9 cellular contexts compared by ENCODE assay signal in the genomic region with DNA sequence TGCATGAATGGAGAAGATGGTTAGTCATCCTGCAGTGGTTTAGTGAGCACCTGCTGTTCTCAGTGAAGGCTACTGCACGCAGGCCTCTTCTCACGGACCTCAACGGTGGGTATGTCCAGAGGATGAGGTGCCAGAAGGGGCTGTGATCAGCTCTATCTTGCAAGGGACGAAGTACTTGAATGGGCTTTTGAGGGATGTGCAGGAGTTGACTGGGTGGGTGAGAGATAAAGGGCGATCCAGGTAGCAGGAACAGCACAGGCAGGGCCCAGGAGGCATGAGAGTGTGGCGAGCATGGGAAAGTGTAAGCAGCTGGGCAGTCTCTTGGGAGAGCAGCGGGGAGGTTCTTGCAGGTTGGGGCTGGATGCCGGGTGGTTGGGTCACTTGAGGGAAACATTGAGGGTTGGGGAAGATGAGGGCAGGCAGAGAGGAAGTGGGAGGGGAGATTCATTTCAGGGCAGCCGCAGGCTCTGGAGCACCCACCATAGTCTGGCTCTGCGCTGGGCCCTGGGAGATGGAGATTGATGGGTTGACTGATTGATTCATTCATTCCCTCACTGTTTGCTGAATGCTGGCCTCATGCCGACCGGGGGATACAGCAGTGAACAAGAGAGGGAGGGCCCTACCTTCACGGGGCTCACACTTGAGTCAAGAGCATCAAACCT.
DNase-seq lines count a peak whose midpoint lies in the region; ATAC-seq, FAIRE-seq and TF ChIP-seq lines count a peak whose summit lies in the region.
"Had no signal": no experiment of that assay in that cellular context is flagged by ENCODE, and none has a peak within 500 bp of the region (broad histone marks: within the 10 kb centered on the region; RNA-seq: fewer than 3 reads in every experiment).

No MANE protein-coding gene starts in this region.

- H3K9me3 Mint-ChIP-seq in naive thymus-derived CD8-positive, alpha-beta T cell: no peaks in the 10 kb centered on the region

- no peak overlapping the region for H4K91ac ChIP-seq in H1 (replicated peaks; ENCODE audit: insufficient read length, low read length)

- no peak overlapping the region for H3K23ac ChIP-seq in H1 (ENCODE audit: insufficient read length)

- H2BK15ac ChIP-seq in H1 (ENCODE audit: low read length): 0 out of 2 replicates have a peak overlapping the region, but pooled peaks have one; percentile 35

- no peak overlapping the region for H2BK20ac ChIP-seq in H1 (ENCODE audit: low read length)

- FAIRE-seq in GM12892 (lab: Jason Lieb, UNC) (peak; percentile 93), H1 (lab: Jason Lieb, UNC) (no peak)

- no peaks in the 10 kb centered on the region for H3K27me3 ChIP-seq in H1 (replicated peaks in 1 of 4; ENCODE audit: control insufficient read depth in 3 of 4, extremely low read depth in 1 of 4, insufficient read depth in 3 of 4, low read length in 3 of 4)

- H3K4me1 Mint-ChIP-seq in naive thymus-derived CD8-positive, alpha-beta T cell: peaks cover 1 to 8% (median 5%) of the 10 kb centered on the region in 4 donors

- no peak overlapping the region for H2AFZ ChIP-seq in H1 (ENCODE audit: low read length)

- no peaks in the 10 kb centered on the region for H3K36me3 Mint-ChIP-seq in naive thymus-derived CD8-positive, alpha-beta T cell

- H3K18ac ChIP-seq in H1 (ENCODE audit: extremely low read depth, low read length): no peak overlapping the region

- H2BK5ac ChIP-seq in H1 (ENCODE audit: low read depth, low read length): no peak overlapping the region

- H3K4me3 ChIP-seq in H1 (ENCODE audit: extremely low read depth in 1 of 4, insufficient read depth in 2 of 4, low read depth in 3 of 4, low read length in 4 of 4): no peak overlapping the region
- H3K4me3 ChIP-seq: lung had no signal

- H3K56ac ChIP-seq in H1 (replicated peaks; ENCODE audit: insufficient read length, low read depth, low read length): no peak overlapping the region

- H3K4ac ChIP-seq in H1 (replicated peaks; ENCODE audit: insufficient read length, low read depth, low read length): no peak overlapping the region

- no peak overlapping the region for H3K14ac ChIP-seq in H1 (ENCODE audit: insufficient read length)

- TF ChIP-seq EP300 in H1 (IDR thresholded peaks at IDR 0.05; ENCODE audit: borderline replicate concordance in 1 of 2, low read depth in 2 of 2, low read length in 2 of 2): no peak

- DNase-seq in GM12892 (ENCODE audit: insufficient read length) (peak; percentile 75), H1 (ENCODE audit: low read depth in 1 of 2, low spot score in 2 of 2) (no peak), NCI-H748 treated with DMSO at 0.1 percent for 48 hours (lab: John Stamatoyannopoulos, UW) (no peak), DMS114 treated with DMSO at 0.1 percent for 48 hours (lab: John Stamatoyannopoulos, UW; ENCODE audit: unreplicated experiment) (no peak), NCI-H2081 treated with DMSO at 0.1 percent for 48 hours (lab: John Stamatoyannopoulos, UW) (no peak)
- DNase-seq in naive thymus-derived CD8-positive, alpha-beta T cell: no peak

- H3K4me2 ChIP-seq in H1 (ENCODE audit: insufficient read depth in 1 of 2, low read depth in 2 of 2, low read length in 2 of 2): no peak overlapping the region

- no peak overlapping the region for H4K5ac ChIP-seq in H1 (ENCODE audit: insufficient read length, low read depth, low read length)

- ATAC-seq in GM21423 (IDR thresholded peaks at IDR 0.05; ENCODE audit: unreplicated experiment) (peak; percentile 78), HG03457 (IDR thresholded peaks at IDR 0.05; ENCODE audit: unreplicated experiment) (peak; percentile 62)
- no peak for ATAC-seq in naive thymus-derived CD8-positive, alpha-beta T cell

- peaks cover 0 to 1% of the 10 kb centered on the region in 2 experiments for H4K20me1 ChIP-seq in H1 (replicated peaks in 1 of 2; ENCODE audit: control insufficient read depth in 1 of 2, insufficient read depth in 2 of 2, low read length in 2 of 2)

- CTCF ChIA-PET in H1 (lab: Charles Lee; ENCODE audit: partially characterized antibody): interaction anchor here (0.7 to 33.8 kb wide), 11 partner anchors 12 to 594 kb away, joined by 3 to 371 read pairs (median 3); no protein-coding TSS in a partner anchor

- 87% methylated on average over 13 of the region's 13 CpGs; no CpG with 5 or more reads in 1 of the 2 experiments for WGBS in H1 (ENCODE audit: extremely low coverage in 1 of 2, insufficient coverage in 1 of 2, insufficient read length in 1 of 2, insufficient replicate concordance in 2 of 2, low coverage in 1 of 2, low lambda C conversion rate in 2 of 2, missing lambda C conversion rate in 1 of 2), 2 experiments

- no peaks in the 10 kb centered on the region; a peak in 1 of 4 replicates for H3K79me2 ChIP-seq in H1 (ENCODE audit: control insufficient read depth in 1 of 2, insufficient read depth in 2 of 2, low read length in 2 of 2)

- H3K4me1 ChIP-seq in H1 (replicated peaks in 1 of 4; ENCODE audit: control insufficient read depth in 3 of 4, insufficient read depth in 4 of 4, low read length in 3 of 4): peaks cover 0 to 20% (median 8%) of the 10 kb centered on the region in 4 experiments; a peak in 6 of 7 replicates

- H2BK120ac ChIP-seq in H1 (replicated peaks; ENCODE audit: low read depth, low read length): no peak overlapping the region

- H3K9ac ChIP-seq in H1 (replicated peaks in 1 of 4; ENCODE audit: extremely low read depth in 1 of 4, low read depth in 3 of 4, low read length in 3 of 4): no peak overlapping the region; a peak in 1 of 7 replicates

- peaks cover 0 to 16% (median 5%) of the 10 kb centered on the region in 5 donors for H3K27me3 Mint-ChIP-seq in naive thymus-derived CD8-positive, alpha-beta T cell

- H3K27ac ChIP-seq in H1 (ENCODE audit: low read depth, low read length): no peak overlapping the region

- no peak for TF ChIP-seq RAD21 in H1 (IDR thresholded peaks at IDR 0.05 in 1 of 2, conservative IDR thresholded peaks at IDR 0.05 in 1 of 2; ENCODE audit: low read depth in 2 of 2, low read length in 2 of 2)

- H3K79me1 ChIP-seq in H1 (ENCODE audit: low read depth, low read length): peaks cover 14% of the 10 kb centered on the region

- peaks cover 11% of the 10 kb centered on the region; the same call in 1 of the 2 replicates for H3K23me2 ChIP-seq in H1 (ENCODE audit: low read depth, low read length)

- no peak overlapping the region for H2BK12ac ChIP-seq in H1 (ENCODE audit: low read depth, low read length)

- H2AK5ac ChIP-seq in H1 (ENCODE audit: low read depth, low read length): no peak overlapping the region; the same call in 1 of the 2 replicates

- TF ChIP-seq POLR2A in GM12892 (IDR thresholded peaks at IDR 0.05; ENCODE audit: low read depth, low read length) (peak; percentile 55; the same call in 1 of the 2 replicates), H1 (IDR thresholded peaks at IDR 0.05; ENCODE audit: control extremely low read depth in 1 of 2, low read depth in 2 of 2, low read length in 2 of 2) (no peak)

- POLR2A ChIA-PET in H1 (lab: Charles Lee; ENCODE audit: partially characterized antibody): no interaction called here
- POLR2A ChIA-PET in naive thymus-derived CD8-positive, alpha-beta T cell (lab: Charles Lee): no interaction called here

- H3K9me3 ChIP-seq in H1 (ENCODE audit: insufficient read depth in 2 of 2, low read depth in 1 of 2, low read length in 1 of 2): no peaks in the 10 kb centered on the region; a peak in 1 of 4 replicates

- H3K27ac Mint-ChIP-seq in naive thymus-derived CD8-positive, alpha-beta T cell: no peak overlapping the region

- no peaks in the 10 kb centered on the region for H3K36me3 ChIP-seq in H1 (ENCODE audit: control insufficient read depth in 2 of 4, insufficient read depth in 4 of 4, low read length in 3 of 4)

- no peak overlapping the region for H3K4me3 Mint-ChIP-seq in naive thymus-derived CD8-positive, alpha-beta T cell

- no peak overlapping the region for H4K8ac ChIP-seq in H1 (ENCODE audit: extremely low read depth, insufficient read depth, low read length)

- TF ChIP-seq CTCF in H1 (IDR thresholded peaks at IDR 0.05; ENCODE audit: control extremely low read depth in 1 of 3, insufficient read depth in 1 of 3, low read depth in 1 of 3, low read length in 3 of 3): no peak

TF ChIP-seq in H1, 55 proteins besides CTCF, POLR2A, EP300 and RAD21:
- TF ChIP-seq SRF (IDR thresholded peaks at IDR 0.05; ENCODE audit: low read depth, low read length): no peak
- TF ChIP-seq TAF1 (IDR thresholded peaks at IDR 0.05; ENCODE audit: low read depth, low read length): no peak
- TF ChIP-seq CTBP2 (IDR thresholded peaks at IDR 0.05; ENCODE audit: borderline replicate concordance, insufficient read depth, insufficient read length, low read length): no peak
- TF ChIP-seq, protein P1, sequence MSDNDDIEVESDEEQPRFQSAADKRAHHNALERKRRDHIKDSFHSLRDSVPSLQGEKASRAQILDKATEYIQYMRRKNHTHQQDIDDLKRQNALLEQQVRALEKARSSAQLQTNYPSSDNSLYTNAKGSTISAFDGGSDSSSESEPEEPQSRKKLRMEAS (IDR thresholded peaks at IDR 0.05): no peak
- TF ChIP-seq EZH2 (IDR thresholded peaks at IDR 0.05; ENCODE audit: low read depth, low read length, severe bottlenecking): no peak
- TF ChIP-seq, protein P2, sequence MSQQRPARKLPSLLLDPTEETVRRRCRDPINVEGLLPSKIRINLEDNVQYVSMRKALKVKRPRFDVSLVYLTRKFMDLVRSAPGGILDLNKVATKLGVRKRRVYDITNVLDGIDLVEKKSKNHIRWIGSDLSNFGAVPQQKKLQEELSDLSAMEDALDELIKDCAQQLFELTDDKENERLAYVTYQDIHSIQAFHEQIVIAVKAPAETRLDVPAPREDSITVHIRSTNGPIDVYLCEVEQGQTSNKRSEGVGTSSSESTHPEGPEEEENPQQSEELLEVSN (IDR thresholded peaks at IDR 0.05): no peak
- TF ChIP-seq TAF7 (optimal IDR thresholded peaks at IDR 0.05; ENCODE audit: borderline replicate concordance, low read depth, low read length): no peak
- no peak for TF ChIP-seq POLR2AphosphoS5 (IDR thresholded peaks at IDR 0.05; ENCODE audit: low read depth, low read length)
- no peak for TF ChIP-seq TCF12 (IDR thresholded peaks at IDR 0.05; ENCODE audit: low read depth, low read length)
- no peak for TF ChIP-seq TEAD4 (IDR thresholded peaks at IDR 0.05; ENCODE audit: low read depth, low read length)

Comparison
In these comparisons a context has a peak if more than half of its experiments do, and no peak if none do; other contexts are left out.
1. ATAC-seq: peak in GM21423 (single experiment) and HG03457 (single experiment); none in naive thymus-derived CD8-positive, alpha-beta T cell (0 of 2).